Comparison of ENCODE assay signal across 10 cellular contexts in genomic region chr6:37175332-37176267, GRCh38. TPM values are rescaled to one million over a fixed set of nuclear protein-coding genes. Genes with fewer than 3 reads are reported as not detected.
DNase-seq lines count a peak whose midpoint lies in the region; ATAC-seq and TF ChIP-seq lines count a peak whose summit lies in the region.
"Had no signal": no experiment of that assay in that cellular context is flagged by ENCODE, and none has a peak within 500 bp of the region (broad histone marks: within the 10 kb centered on the region; RNA-seq: fewer than 3 reads in every experiment).

No MANE protein-coding gene starts in this region.

- intact Hi-C loops in lower lobe of right lung (cut with DNase I), result loop anchor here (10.0 kb wide), 1 partner anchor 121 kb away; no protein-coding TSS in a partner anchor
- intact Hi-C loops in head of caudate nucleus (cut with DNase I), result loop anchor here (10.0 kb wide), 1 partner anchor 291 kb away; the partner anchor contains the start of gene C6orf89

- peaks cover 40% of the 10 kb centered on the region for H3K36me3 ChIP-seq in lower lobe of right lung

- peak overlapping the region; percentile 11 for H3K27ac ChIP-seq in lower lobe of right lung
- H3K27ac ChIP-seq: HL-60 had no signal

- ATAC-seq in GM18498 (IDR thresholded peaks at IDR 0.05; ENCODE audit: unreplicated experiment), result peak; percentile 57
- peak; percentile 50 for ATAC-seq in HG02678 (IDR thresholded peaks at IDR 0.05; ENCODE audit: unreplicated experiment)
- ATAC-seq in lower lobe of right lung, result no peak

- peaks cover 44% of the 10 kb centered on the region for H3K4me1 ChIP-seq in lower lobe of right lung

- H3K27me3 ChIP-seq in lower lobe of right lung (ENCODE audit: low read depth), result no peaks in the 10 kb centered on the region

- H3K9me3 ChIP-seq in lower lobe of right lung, result no peaks in the 10 kb centered on the region

- DNase-seq in UCSD-AML1 (lab: John Stamatoyannopoulos, UW; ENCODE audit: unreplicated experiment), result peak; percentile 56
- DNase-seq in lower lobe of right lung, result no peak
- no peak for DNase-seq in head of caudate nucleus
- no peak for DNase-seq in hippocampal formation (lab: John Stamatoyannopoulos, UW)
- no peak for DNase-seq in dedifferentiated amniotic fluid mesenchymal stem cell (ENCODE audit: extremely low spot score)
- DNase-seq in NCI-H526 treated with DMSO at 0.1 percent for 48 hours (lab: John Stamatoyannopoulos, UW), result no peak
- DNase-seq: mesenchymal stem cell had no signal

- peak overlapping the region; percentile 99 for H3K4me3 ChIP-seq in lower lobe of right lung

- TF ChIP-seq CTCF in lower lobe of right lung (IDR thresholded peaks at IDR 0.05), result no peak

RNA-seq across cellular contexts. Expression of gene PIM1, which starts 5.6 kb away (rescaled TPM):
- 56.8 TPM for total RNA-seq in lower lobe of right lung

Comparison
In these comparisons a context has a peak if more than half of its experiments do, and no peak if none do; other contexts are left out.
1. ATAC-seq: peak in GM18498 (single experiment) and HG02678 (single experiment); none in lower lobe of right lung (0 of 2).